Comparison of ENCODE assay signal across 8 cellular contexts in genomic region chr4:89836897-89837384, GRCh38. TPM values are rescaled to one million over a fixed set of nuclear protein-coding genes. Genes with fewer than 3 reads are reported as not detected.
A peak's percentile ranks its signal among the peaks of the same experiment; 100 is the strongest.
DNase-seq lines count a peak whose midpoint lies in the region; ATAC-seq, FAIRE-seq and TF ChIP-seq lines count a peak whose summit lies in the region.

TSS of gene SNCA (minus strand) at chr4:89837161. CDS start at chr4:89835667, 1,494 bp downstream.

- no peak for FAIRE-seq in astrocyte (lab: Jason Lieb, UNC)
- FAIRE-seq in urothelium cell line (lab: Jason Lieb, UNC), result no peak

- H3K36me3 ChIP-seq in astrocyte (ENCODE audit: insufficient read depth, low read length) (no peaks in the 10 kb centered on the region), heart right ventricle (no peaks in the 10 kb centered on the region)

- H3K79me2 ChIP-seq in astrocyte (ENCODE audit: insufficient read depth, low read length), result no peaks in the 10 kb centered on the region

- peak within 1 kb of the TSS; percentile 54 for H3K27ac Mint-ChIP-seq in astrocyte (ENCODE audit: unreplicated experiment)

- H3K4me3 Mint-ChIP-seq in astrocyte (ENCODE audit: unreplicated experiment), result peak within 1 kb of the TSS; percentile 94

- H3K4me3 ChIP-seq in astrocyte (ENCODE audit: insufficient read depth, low read depth, low read length), result peak within 1 kb of the TSS; percentile 67
- H3K4me3 ChIP-seq in heart right ventricle, result peak within 1 kb of the TSS; percentile 30 to 65 (median 57)

- TF ChIP-seq CTCF in astrocyte (IDR thresholded peaks at IDR 0.05; ENCODE audit: insufficient read depth, low read depth, low read length) (no peak), heart right ventricle (IDR thresholded peaks at IDR 0.05) (no peak)

- peaks cover 15% of the 10 kb centered on the region for H3K4me1 ChIP-seq in astrocyte (ENCODE audit: insufficient read depth, low read length)
- H3K4me1 ChIP-seq in heart right ventricle, result peaks cover 0 to 24% (median 13%) of the 10 kb centered on the region in 9 donors

- peaks cover 4% of the 10 kb centered on the region for H3K4me1 Mint-ChIP-seq in astrocyte (ENCODE audit: low read depth, unreplicated experiment)

- no peaks in the 10 kb centered on the region for H3K27me3 Mint-ChIP-seq in astrocyte (ENCODE audit: low read depth, unreplicated experiment)

- intact Hi-C loops in heart right ventricle (cut with DNase I), result no loop called here

- peak; percentile 86 for DNase-seq in D341Med (ENCODE audit: low spot score)
- peak; percentile 58 for DNase-seq in HPDE6-E6E7 (ENCODE audit: extremely low spot score)
- DNase-seq in SHP77 (lab: John Stamatoyannopoulos, UW), result peak; percentile 31 to 52
- peak; percentile 53 for DNase-seq in astrocyte (ENCODE audit: low read depth)
- peak; percentile 52 to 55 for DNase-seq in heart right ventricle
- DNase-seq in occipital lobe (lab: John Stamatoyannopoulos, UW), result peak; percentile 84
- DNase-seq in urothelium cell line (ENCODE audit: low spot score), result peak; percentile 56

- H3K27ac ChIP-seq in astrocyte (ENCODE audit: low read depth, low read length) (no peak within 1 kb of the TSS), heart right ventricle (peak within 1 kb of the TSS in 3 of 10 donors; percentile 32 to 41 (median 41))

- peak within 1 kb of the TSS; percentile 71 for H3K9ac ChIP-seq in astrocyte (ENCODE audit: low read length)

- peak within 1 kb of the TSS; percentile 95 for H2AFZ ChIP-seq in astrocyte (ENCODE audit: low read depth, low read length)

- H3K27me3 ChIP-seq in astrocyte (ENCODE audit: insufficient read depth, low read length) (peaks cover 20% of the 10 kb centered on the region), heart right ventricle (peaks cover 0 to 66% (median 60%) of the 10 kb centered on the region in 7 donors)

- ATAC-seq in heart right ventricle (peak; percentile 83 to 95 (median 88)), HG03025 (IDR thresholded peaks at IDR 0.05; ENCODE audit: low FRiP score, unreplicated experiment) (no peak)

- peak within 1 kb of the TSS; percentile 97 for H3K4me2 ChIP-seq in astrocyte (ENCODE audit: low read length)

- H4K20me1 ChIP-seq in astrocyte (ENCODE audit: insufficient read depth, low read length), result no peaks in the 10 kb centered on the region

- 0 to 1% methylated on average over 43 to 48 of the region's 48 CpGs for WGBS in heart right ventricle, 2 donors

- no peaks in the 10 kb centered on the region for H3K9me3 ChIP-seq in astrocyte (ENCODE audit: insufficient read depth, low read depth, low read length)
- H3K9me3 ChIP-seq in heart right ventricle, result no peaks in the 10 kb centered on the region

- no peaks in the 10 kb centered on the region for H3K9me3 Mint-ChIP-seq in astrocyte (ENCODE audit: unreplicated experiment)

- H3K36me3 Mint-ChIP-seq in astrocyte (ENCODE audit: low read depth, unreplicated experiment), result peaks cover 2% of the 10 kb centered on the region

RNA-seq across cellular contexts. Expression of gene SNCA, which starts in this region (rescaled TPM):
- total RNA-seq in astrocyte (25.1 and 27.3 TPM in 2 replicates), heart right ventricle (10 to 100 TPM in 4 of 10 donors, 1 to 10 TPM in 6; 1.8 to 29.8 (median 3.9) TPM), occipital lobe (96.4 TPM)
- 1 to 10 TPM; 2.5 to 2.7 TPM for polyA plus RNA-seq in heart right ventricle
